In genomic region chr1:210321131-210321530, GRCh38 we compare ENCODE assay signal across 25 cellular contexts. TPM values are rescaled to one million over a fixed set of nuclear protein-coding genes. Genes with fewer than 3 reads are reported as not detected.
DNase-seq lines count a peak whose midpoint lies in the region; ATAC-seq, FAIRE-seq and TF ChIP-seq lines count a peak whose summit lies in the region.
"Had no signal": no experiment of that assay in that cellular context is flagged by ENCODE, and none has a peak within 500 bp of the region (broad histone marks: within the 10 kb centered on the region; RNA-seq: fewer than 3 reads in every experiment).

No MANE protein-coding gene starts in this region.

- H3K4me2 ChIP-seq in mesendoderm (ENCODE audit: low read length), result no peak overlapping the region

- H3K27ac ChIP-seq in mesendoderm (ENCODE audit: low read depth, low read length), result no peak overlapping the region
- H3K27ac ChIP-seq in left lung, result no peak overlapping the region
- no peak overlapping the region for H3K27ac ChIP-seq in upper lobe of right lung
- H3K27ac ChIP-seq: body of pancreas, heart left ventricle, left ventricle myocardium inferior, uterus had no signal

- no peak overlapping the region for H4K8ac ChIP-seq in mesendoderm (ENCODE audit: low read depth, low read length)

- H2AK5ac ChIP-seq in mesendoderm (ENCODE audit: low read length), result no peak overlapping the region

- no peak overlapping the region for H3K9ac ChIP-seq in adipocyte (ENCODE audit: low read length)
- H3K9ac ChIP-seq in mesendoderm (ENCODE audit: low read length), result no peak overlapping the region

- TF ChIP-seq CTCF in D721Med (IDR thresholded peaks at IDR 0.05; ENCODE audit: insufficient read depth, missing control alignments) (no peak), left lung (IDR thresholded peaks at IDR 0.05) (no peak), upper lobe of right lung (IDR thresholded peaks at IDR 0.05) (no peak)

- H3K9me3 ChIP-seq in adipocyte (ENCODE audit: control insufficient read depth, low read length) (peaks cover 10% of the 10 kb centered on the region), left lung (no peaks in the 10 kb centered on the region), upper lobe of right lung (no peaks in the 10 kb centered on the region)
- H3K9me3 ChIP-seq: body of pancreas, mucosa of descending colon, uterus had no signal

- peak; percentile 42 for DNase-seq in D721Med (ENCODE audit: insufficient read length, low spot score)
- peak; percentile 88 for DNase-seq in NCI-H1436 (lab: John Stamatoyannopoulos, UW)
- peak; percentile 16 for DNase-seq in adipocyte (ENCODE audit: low read depth)
- peak; percentile 68 for DNase-seq in islet precursor cell
- no peak for DNase-seq in Right ventricle myocardium inferior (ENCODE audit: missing footprints)
- DNase-seq in mesendoderm, result no peak
- DNase-seq in left lung, result no peak
- DNase-seq in upper lobe of right lung, result no peak
- DNase-seq: activated CD4-positive, alpha-beta memory T cell treated with anti-CD3 and anti-CD28 coated beads, Interleukin-2, amount 10 ng/mL, durations not matched to agents 7 days and 5 days; activated CD4-positive, CD25-positive, alpha-beta regulatory T cell; activated effector memory CD4-positive, alpha-beta T cell treated with Interleukin-2 at 50 U/mL for 16 hours; body of pancreas; CD4-positive, alpha-beta T cell; DND-41; heart left ventricle; left ventricle myocardium inferior; mucosa of descending colon; MV-4-11; NCI-H2029; NCI-H510A; nephron progenitor cell; posterior cingulate gyrus; uterus had no signal

- no CpG with 5 or more reads among the region's 3 CpGs for WGBS in mesendoderm (ENCODE audit: extremely low coverage, insufficient coverage, low lambda C conversion rate)

- H2BK5ac ChIP-seq in mesendoderm (ENCODE audit: low read length), result no peak overlapping the region

- H3K27me3 ChIP-seq in adipocyte (replicated peaks; ENCODE audit: control insufficient read depth, insufficient read depth, low read length) (peaks cover 2% of the 10 kb centered on the region), mesendoderm (ENCODE audit: insufficient read depth, low read length, poor library complexity) (no peaks in the 10 kb centered on the region), left lung (no peaks in the 10 kb centered on the region), upper lobe of right lung (no peaks in the 10 kb centered on the region)
- H3K27me3 ChIP-seq: body of pancreas, heart left ventricle, uterus had no signal

- no peak overlapping the region for H3K23ac ChIP-seq in mesendoderm (ENCODE audit: low read length)

- ATAC-seq in Right ventricle myocardium inferior, result no peak
- ATAC-seq in left lung, result no peak
- ATAC-seq in upper lobe of right lung, result no peak
- ATAC-seq: body of pancreas, heart left ventricle, mucosa of descending colon had no signal

- intact Hi-C loops in Right ventricle myocardium inferior (cut with DNase I) (no loop called here), left lung (cut with DNase I) (no loop called here), upper lobe of right lung (cut with DNase I) (no loop called here)

- no peak overlapping the region for H2BK15ac ChIP-seq in mesendoderm (replicated peaks; ENCODE audit: low read depth)

- H3K36me3 ChIP-seq in adipocyte (ENCODE audit: control insufficient read depth, insufficient read depth, low read length, severe bottlenecking) (no peaks in the 10 kb centered on the region), mesendoderm (ENCODE audit: control insufficient read depth, insufficient read depth, low read length) (no peaks in the 10 kb centered on the region), left lung (no peaks in the 10 kb centered on the region), upper lobe of right lung (no peaks in the 10 kb centered on the region)
- H3K36me3 ChIP-seq: heart left ventricle, left ventricle myocardium inferior, uterus had no signal

- no peak overlapping the region for H3K18ac ChIP-seq in mesendoderm (ENCODE audit: low read length)

- H4K5ac ChIP-seq in mesendoderm (ENCODE audit: low read length), result no peak overlapping the region

- H3K4me1 ChIP-seq in adipocyte (ENCODE audit: control insufficient read depth, insufficient read depth, low read length) (no peaks in the 10 kb centered on the region), mesendoderm (ENCODE audit: control insufficient read depth, low read depth, low read length) (no peaks in the 10 kb centered on the region), left lung (no peaks in the 10 kb centered on the region), upper lobe of right lung (no peaks in the 10 kb centered on the region)
- H3K4me1 ChIP-seq: body of pancreas, heart left ventricle, left ventricle myocardium inferior, uterus had no signal

- no peak overlapping the region for H2BK120ac ChIP-seq in mesendoderm (ENCODE audit: low read depth, low read length)

- H3K56ac ChIP-seq in mesendoderm (ENCODE audit: low read length), result no peak overlapping the region

- FAIRE-seq in D721Med (lab: Jason Lieb, UNC), result peak; percentile 97
- FAIRE-seq: colon, GM12892 had no signal

- H3K79me1 ChIP-seq in mesendoderm (ENCODE audit: low read length), result no peaks in the 10 kb centered on the region

- H3K4me3 ChIP-seq in adipocyte (ENCODE audit: low read length) (no peak overlapping the region), mesendoderm (ENCODE audit: low read length) (no peak overlapping the region), left lung (no peak overlapping the region), upper lobe of right lung (no peak overlapping the region)
- H3K4me3 ChIP-seq: body of pancreas, heart left ventricle, left ventricle myocardium inferior, mucosa of descending colon, uterus had no signal

- H3K4ac ChIP-seq in mesendoderm (ENCODE audit: low read depth, low read length), result no peak overlapping the region

- H3K79me2 ChIP-seq in mesendoderm (ENCODE audit: control insufficient read depth, insufficient read depth, low read length), result no peaks in the 10 kb centered on the region

RNA-seq across cellular contexts. Expression of gene HHAT, which starts 7.6 kb away (rescaled TPM):
- 1.8 TPM for total RNA-seq in Right ventricle myocardium inferior
- polyA plus RNA-seq in mesendoderm (2013, experiment 1 of 2), result 0.67 TPM
- 0.87 TPM for polyA plus RNA-seq in mesendoderm (2013, experiment 2 of 2)
- 1 to 10 TPM; 3.4 to 8.6 TPM for total RNA-seq in left lung
- 4.3 TPM for total RNA-seq in upper lobe of right lung

Comparison
In these comparisons a context has a peak if more than half of its experiments do, and no peak if none do; other contexts are left out.
1. DNase-seq: peak in D721Med (single experiment), NCI-H1436 (single experiment), adipocyte (single experiment) and islet precursor cell (single experiment); none in Right ventricle myocardium inferior (single experiment), mesendoderm (single experiment), left lung (0 of 2) and upper lobe of right lung (single experiment).